28 cellular contexts compared by ENCODE assay signal in genomic region chr15:60893886-60894285, GRCh38.
"Had no signal": no experiment of that assay in that cellular context is flagged by ENCODE, and none has a peak within 500 bp of the region (broad histone marks: within the 10 kb centered on the region; RNA-seq: fewer than 3 reads in every experiment).

No MANE protein-coding gene starts in this region.

- DNase-seq: naive thymus-derived CD4-positive, alpha-beta T cell; natural killer cell; nephron progenitor cell; occipital lobe; ovary; psoas muscle; right cardiac atrium; right lobe of liver; sigmoid colon; small intestine; stimulated activated CD4-positive, alpha-beta T cell treated with anti-CD3 and anti-CD28 coated beads, Interleukin-15, amount 100 ng/mL, for 24 hours; stimulated activated CD4-positive, alpha-beta T cell treated with anti-CD3 and anti-CD28 coated beads, Interleukin-2, amount 100 ng/mL, for 24 hours; stimulated activated CD4-positive, alpha-beta T cell treated with anti-CD3 and anti-CD28 coated beads, Interleukin-4, amount 100 ng/mL, for 1 hour; stimulated activated CD4-positive, alpha-beta T cell treated with anti-CD3 and anti-CD28 coated beads, Interleukin-4, amount 100 ng/mL, for 4 hours; stimulated activated CD8-positive, alpha-beta memory T cell treated with anti-CD3 and anti-CD28 coated beads, Interleukin-4, amount 100 ng/mL, for 48 hours; stimulated activated naive CD4-positive, alpha-beta T cell; stimulated activated naive CD8-positive, alpha-beta T cell treated with anti-CD3 and anti-CD28 coated beads, Interleukin-15, amount 100 ng/mL, for 72 hours; stimulated activated naive CD8-positive, alpha-beta T cell treated with anti-CD3 and anti-CD28 coated beads, Interleukin-15, Interleukin-2, amounts not matched to agents 100 U/mL and 50 U/mL, for 24 hours; substantia nigra; thyroid gland; trophoblast cell had no signal

- H3K4me1 ChIP-seq: parathyroid adenoma, sigmoid colon had no signal

- H3K9me3 ChIP-seq: ovary, psoas muscle, right lobe of liver, sigmoid colon, suprapubic skin, thoracic aorta, thyroid gland, tibial nerve, upper lobe of left lung, vagina had no signal

- H3K9ac ChIP-seq: parathyroid adenoma had no signal

- H3K27ac ChIP-seq: ovary, parathyroid adenoma, psoas muscle, right lobe of liver, sigmoid colon, suprapubic skin, thoracic aorta, thyroid gland, tibial nerve, upper lobe of left lung, vagina had no signal

- H3K27me3 ChIP-seq: ovary, right lobe of liver, sigmoid colon, suprapubic skin, thyroid gland, tibial nerve, upper lobe of left lung, vagina had no signal

- H3K36me3 ChIP-seq: ovary, right lobe of liver, sigmoid colon, suprapubic skin, thoracic aorta, thyroid gland, tibial nerve, upper lobe of left lung, vagina had no signal

- H3K4me3 ChIP-seq: ovary, psoas muscle, right lobe of liver, sigmoid colon, suprapubic skin, thoracic aorta, thyroid gland, tibial nerve, upper lobe of left lung, vagina had no signal

- ATAC-seq: naive thymus-derived CD4-positive, alpha-beta T cell; natural killer cell; psoas muscle; right cardiac atrium; right lobe of liver; stimulated activated memory B cell treated with anti-CD40 and anti-IgM and Interleukin-4, amounts not matched to agents 10 μg/mL and 1 μg/mL and 100 μg/mL, for 72 hours; stimulated activated naive CD8-positive, alpha-beta T cell treated with anti-CD3 and anti-CD28 coated beads, Interleukin-15, amount 100 ng/mL, for 72 hours; stimulated activated naive CD8-positive, alpha-beta T cell treated with anti-CD3 and anti-CD28 coated beads, Interleukin-15, Interleukin-2, amounts not matched to agents 100 U/mL and 50 U/mL, for 24 hours had no signal

- H2AFZ ChIP-seq: parathyroid adenoma had no signal
